Comparison of ENCODE assay signal across 9 cellular contexts in the genomic region with DNA sequence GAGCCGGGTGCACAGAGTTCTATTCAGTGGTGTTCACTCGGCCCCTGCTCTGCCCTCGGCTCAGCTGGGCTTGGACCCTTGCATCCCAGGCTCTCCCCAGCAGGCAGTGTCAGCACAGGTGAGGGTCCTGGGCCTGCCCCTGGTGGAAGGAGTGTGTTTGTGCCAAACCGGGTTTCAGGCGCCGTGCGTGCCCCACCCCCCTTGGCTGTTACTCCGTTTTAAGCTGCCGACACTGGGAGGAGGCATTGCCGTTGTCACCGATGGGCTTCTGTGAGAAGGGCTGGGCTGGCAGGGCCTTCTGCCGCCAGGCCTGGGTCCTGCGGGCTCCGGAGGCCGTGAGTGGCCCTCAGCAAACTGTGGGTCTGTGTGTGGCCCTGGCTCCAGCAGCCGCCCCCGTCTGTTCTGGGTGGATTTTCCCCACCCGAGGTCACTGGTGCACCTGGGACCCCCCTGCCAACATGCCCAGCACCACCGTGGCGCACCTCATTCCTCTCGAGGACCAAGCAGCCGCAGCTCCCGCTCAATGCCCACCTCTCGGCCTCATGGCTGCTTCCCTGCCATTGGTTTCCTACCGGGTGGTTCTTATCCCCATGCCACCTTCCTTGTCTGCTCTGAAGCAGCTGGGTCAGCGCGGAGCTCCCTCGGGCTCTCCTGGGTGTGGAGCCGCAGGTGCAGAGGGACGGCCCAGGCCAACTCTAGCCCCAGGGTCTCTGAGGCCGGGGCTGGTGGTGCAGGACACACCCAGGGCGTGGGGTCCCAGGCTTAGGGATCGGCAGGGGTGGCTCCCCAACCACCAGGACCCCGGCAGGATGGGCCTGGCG. TPM values are rescaled to one million over a fixed set of nuclear protein-coding genes. Genes with fewer than 3 reads are reported as not detected.
DNase-seq lines count a peak whose midpoint lies in the region; ATAC-seq, FAIRE-seq and TF ChIP-seq lines count a peak whose summit lies in the region.
"Had no signal": no experiment of that assay in that cellular context is flagged by ENCODE, and none has a peak within 500 bp of the region (broad histone marks: within the 10 kb centered on the region; RNA-seq: fewer than 3 reads in every experiment).

No MANE protein-coding gene starts in this region.

- no peak for FAIRE-seq in endothelial cell of umbilical vein (lab: Jason Lieb, UNC)

- peaks cover 57 to 82% of the 10 kb centered on the region in 2 donors for H3K4me1 Mint-ChIP-seq in stimulated activated naive B cell treated with anti-CD40 and anti-IgM and Interleukin-4, amounts not matched to agents 10 μg/mL and 1 μg/mL and 100 μg/mL, for 72 hours

- POLR2A ChIA-PET in endothelial cell of umbilical vein (lab: Charles Lee) = no interaction called here

- H3K9me1 ChIP-seq in endothelial cell of umbilical vein (replicated peaks; ENCODE audit: control insufficient read depth, extremely low read depth, insufficient read depth, low read length) = no peaks in the 10 kb centered on the region

- no peaks in the 10 kb centered on the region for H3K27me3 Mint-ChIP-seq in stimulated activated naive B cell treated with anti-CD40 and anti-IgM and Interleukin-4, amounts not matched to agents 10 μg/mL and 1 μg/mL and 100 μg/mL, for 72 hours

- peak overlapping the region; percentile 99 for H3K27ac Mint-ChIP-seq in stimulated activated naive B cell treated with anti-CD40 and anti-IgM and Interleukin-4, amounts not matched to agents 10 μg/mL and 1 μg/mL and 100 μg/mL, for 72 hours

- peak overlapping the region; percentile 93 for H3K27ac ChIP-seq in endothelial cell of umbilical vein (ENCODE audit: insufficient read depth, low read depth, low read length)
- H3K27ac ChIP-seq: right lobe of liver had no signal

- no peak overlapping the region for H3K4me3 ChIP-seq in endothelial cell of umbilical vein (replicated peaks in 1 of 3; ENCODE audit: insufficient read depth in 1 of 3, low read depth in 1 of 3, low read length in 3 of 3)
- H3K4me3 ChIP-seq: right lobe of liver had no signal

- no peaks in the 10 kb centered on the region for H3K36me3 ChIP-seq in endothelial cell of umbilical vein (ENCODE audit: control insufficient read depth in 2 of 2, extremely low read depth in 1 of 2, insufficient read depth in 2 of 2, low read length in 2 of 2)
- H3K36me3 ChIP-seq: right lobe of liver had no signal

- H4K20me1 ChIP-seq in endothelial cell of umbilical vein (replicated peaks; ENCODE audit: control insufficient read depth, extremely low read depth, insufficient read depth, low read length) = no peaks in the 10 kb centered on the region

- peaks cover 29% of the 10 kb centered on the region for H3K4me1 ChIP-seq in endothelial cell of umbilical vein (ENCODE audit: control insufficient read depth, extremely low read depth, insufficient read depth, low read length)
- H3K4me1 ChIP-seq: right lobe of liver had no signal

- H3K36me3 Mint-ChIP-seq in stimulated activated naive B cell treated with anti-CD40 and anti-IgM and Interleukin-4, amounts not matched to agents 10 μg/mL and 1 μg/mL and 100 μg/mL, for 72 hours = peaks cover 61 to 73% of the 10 kb centered on the region in 2 donors

- H3K9ac ChIP-seq in endothelial cell of umbilical vein (replicated peaks; ENCODE audit: extremely low read depth, insufficient read depth, low read length) = no peak overlapping the region

- no peak for TF ChIP-seq POLR2A in endothelial cell of umbilical vein (IDR thresholded peaks at IDR 0.05; ENCODE audit: low read depth, low read length)

- no peaks in the 10 kb centered on the region for H3K79me2 ChIP-seq in endothelial cell of umbilical vein (ENCODE audit: control insufficient read depth, insufficient read depth, low read length)

- peak; percentile 62 for DNase-seq in activated effector memory CD4-positive, alpha-beta T cell treated with anti-CD3 and anti-CD28 coated beads, Interleukin-2, amount 50 U/mL, for 16 hours
- DNase-seq in activated effector memory CD4-positive, alpha-beta T cell treated with Interleukin-2 at 50 U/mL for 16 hours = no peak
- DNase-seq in NCI-H2171 (lab: John Stamatoyannopoulos, UW) (peak; percentile 46), endothelial cell of umbilical vein (ENCODE audit: low read depth, low spot score) (no peak), NOMO-1 treated with DMSO at 0.1 percent for 48 hours (lab: John Stamatoyannopoulos, UW; ENCODE audit: unreplicated experiment) (no peak), H4 (ENCODE audit: low spot score) (no peak)
- no peak for DNase-seq in stimulated activated naive B cell treated with anti-CD40 and anti-IgM and Interleukin-4, amounts not matched to agents 10 μg/mL and 1 μg/mL and 100 μg/mL, for 72 hours

- TF ChIP-seq CTCF in endothelial cell of umbilical vein (IDR thresholded peaks at IDR 0.05; ENCODE audit: extremely low read depth in 1 of 2, insufficient read depth in 1 of 2, low read depth in 1 of 2, low read length in 2 of 2) = no peak

- peaks cover 8 to 22% of the 10 kb centered on the region in 2 donors for H3K9me3 Mint-ChIP-seq in stimulated activated naive B cell treated with anti-CD40 and anti-IgM and Interleukin-4, amounts not matched to agents 10 μg/mL and 1 μg/mL and 100 μg/mL, for 72 hours

- intact Hi-C loops in endothelial cell of umbilical vein (cut with micrococcal nuclease) = no loop called here

- BruUV-seq in endothelial cell of umbilical vein (replicated peaks; lab: Mats Ljungman, UMichigan) = no TSS peak

- H2AFZ ChIP-seq in endothelial cell of umbilical vein (ENCODE audit: low read depth, low read length) = no peak overlapping the region

- no peaks in the 10 kb centered on the region for H3K9me3 ChIP-seq in endothelial cell of umbilical vein (replicated peaks; ENCODE audit: control insufficient read depth, insufficient read depth, low read length)
- H3K9me3 ChIP-seq: right lobe of liver had no signal

- H3K4me2 ChIP-seq in endothelial cell of umbilical vein (ENCODE audit: insufficient read depth, low read length) = no peak overlapping the region

- dilution Hi-C loops in endothelial cell of umbilical vein (cut with MboI; ENCODE audit: extremely low pct_ligation_motif_present, low sequenced_read_pairs) = no loop called here

- CTCF ChIA-PET in endothelial cell of umbilical vein (lab: Charles Lee) = interaction anchor here (1.3 kb wide), 1 partner anchor 77 kb away, joined by 3 read pairs; the partner anchor contains the start of gene AHRR

- ATAC-seq in stimulated activated naive B cell treated with anti-CD40 and anti-IgM and Interleukin-4, amounts not matched to agents 10 μg/mL and 1 μg/mL and 100 μg/mL, for 72 hours (replicated peaks) = no peak
- ATAC-seq in HG03175 (IDR thresholded peaks at IDR 0.05; ENCODE audit: unreplicated experiment) = no peak

- H3K4me3 Mint-ChIP-seq in stimulated activated naive B cell treated with anti-CD40 and anti-IgM and Interleukin-4, amounts not matched to agents 10 μg/mL and 1 μg/mL and 100 μg/mL, for 72 hours = peak overlapping the region; percentile 70 to 82

- no peaks in the 10 kb centered on the region for H3K27me3 ChIP-seq in endothelial cell of umbilical vein (ENCODE audit: control insufficient read depth in 2 of 2, insufficient read depth in 2 of 2, low read length in 2 of 2)
- H3K27me3 ChIP-seq: right lobe of liver had no signal

TF ChIP-seq in endothelial cell of umbilical vein, 7 proteins besides CTCF, POLR2A, EP300 and RAD21:
- TF ChIP-seq JUN (IDR thresholded peaks at IDR 0.05; ENCODE audit: borderline replicate concordance, insufficient read depth, insufficient read length, low read depth) = no peak
- no peak for TF ChIP-seq GATA2 (IDR thresholded peaks at IDR 0.05; ENCODE audit: insufficient read depth, insufficient read length, low read depth, low read length)
- no peak for TF ChIP-seq POLR2AphosphoS5 (IDR thresholded peaks at IDR 0.05; ENCODE audit: insufficient read depth, low read depth, low read length)
- TF ChIP-seq FOS (IDR thresholded peaks at IDR 0.05; ENCODE audit: borderline replicate concordance, insufficient read depth, low read length) = no peak
- no peak for TF ChIP-seq EZH2 (IDR thresholded peaks at IDR 0.05; ENCODE audit: borderline replicate concordance, low read depth, low read length, severe bottlenecking)
- TF ChIP-seq, protein P1, sequence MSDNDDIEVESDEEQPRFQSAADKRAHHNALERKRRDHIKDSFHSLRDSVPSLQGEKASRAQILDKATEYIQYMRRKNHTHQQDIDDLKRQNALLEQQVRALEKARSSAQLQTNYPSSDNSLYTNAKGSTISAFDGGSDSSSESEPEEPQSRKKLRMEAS (IDR thresholded peaks at IDR 0.05; ENCODE audit: insufficient read depth, insufficient read length) = no peak
- no peak for TF ChIP-seq MYC (IDR thresholded peaks at IDR 0.05; ENCODE audit: low read depth, low read length)

RNA-seq across cellular contexts. Expression of gene EXOC3, which starts 44.3 kb away (rescaled TPM):
- total RNA-seq in endothelial cell of umbilical vein = 52.9 and 55.4 TPM in 2 replicates
- 26.4 and 27.2 TPM in 2 replicates for polyA plus RNA-seq in endothelial cell of umbilical vein
- 22.0 and 22.7 TPM in 2 replicates for polyA plus RNA-seq in endothelial cell of umbilical vein (2011; cell fraction: cytosol; rRNA removed)
- polyA plus RNA-seq in endothelial cell of umbilical vein (2011; cell fraction: nucleus; rRNA removed) = 79.9 and 81.6 TPM in 2 replicates
- polyA plus RNA-seq in endothelial cell of umbilical vein (2012) = 32.2 and 34.4 TPM in 2 replicates
- 24.8 and 29.0 TPM in 2 replicates for polyA minus RNA-seq in endothelial cell of umbilical vein
- polyA minus RNA-seq in endothelial cell of umbilical vein (2011; cell fraction: cytosol; rRNA and poly(A)+ RNA removed) = 26.3 TPM
- 19.5 and 26.5 TPM in 2 replicates for polyA minus RNA-seq in endothelial cell of umbilical vein (2011; cell fraction: nucleus; rRNA and poly(A)+ RNA removed)
- 34.3 and 42.4 TPM in 2 replicates for total RNA-seq in H4 (2014; rRNA removed; shearing (Covaris generic))

Comparison
In these comparisons a context has a peak if more than half of its experiments do, and no peak if none do; other contexts are left out.
1. DNase-seq: peak in activated effector memory CD4-positive, alpha-beta T cell treated with anti-CD3 and anti-CD28 coated beads, Interleukin-2, amount 50 U/mL, for 16 hours (single experiment) and NCI-H2171 (single experiment); none in activated effector memory CD4-positive, alpha-beta T cell treated with Interleukin-2 at 50 U/mL for 16 hours (single experiment), endothelial cell of umbilical vein (single experiment), stimulated activated naive B cell treated with anti-CD40 and anti-IgM and Interleukin-4, amounts not matched to agents 10 μg/mL and 1 μg/mL and 100 μg/mL, for 72 hours (single experiment), NOMO-1 treated with DMSO at 0.1 percent for 48 hours (single experiment) and H4 (single experiment).